Comparison of ENCODE assay signal across 13 cellular contexts in genomic region chr10:103649654-103650423, GRCh38.
DNase-seq lines count a peak whose midpoint lies in the region; ATAC-seq and TF ChIP-seq lines count a peak whose summit lies in the region.
"Had no signal": no experiment of that assay in that cellular context is flagged by ENCODE, and none has a peak within 500 bp of the region (broad histone marks: within the 10 kb centered on the region; RNA-seq: fewer than 3 reads in every experiment).

No MANE protein-coding gene starts in this region.

- no peaks in the 10 kb centered on the region for H3K27me3 Mint-ChIP-seq in brain
- H3K27me3 Mint-ChIP-seq: memory B cell had no signal

- H3K9me3 Mint-ChIP-seq in brain = no peaks in the 10 kb centered on the region
- H3K9me3 Mint-ChIP-seq: memory B cell had no signal

- ATAC-seq in psoas muscle (no peak), GM21423 (IDR thresholded peaks at IDR 0.05; ENCODE audit: unreplicated experiment) (no peak), GM21528 (IDR thresholded peaks at IDR 0.05; ENCODE audit: low FRiP score, unreplicated experiment) (no peak), GM18861 (IDR thresholded peaks at IDR 0.05; ENCODE audit: unreplicated experiment) (no peak)

- no peak overlapping the region for H3K4me3 ChIP-seq in psoas muscle
- H3K4me3 ChIP-seq: pancreas, SJCRH30 had no signal

- intact Hi-C loops in psoas muscle (cut with DNase I) = loop anchor here (5.0 kb wide), 2 partner anchors 33 to 38 kb away; no protein-coding TSS in a partner anchor

- 70 to 77% (median 75%) methylated on average over 8 to 11 of the region's 11 CpGs for WGBS in psoas muscle, 3 donors

- no peaks in the 10 kb centered on the region for H3K27me3 ChIP-seq in psoas muscle (ENCODE audit: insufficient read depth in 3 of 3, low read length in 2 of 3)
- H3K27me3 ChIP-seq: pancreas, SJCRH30 had no signal

- no peak overlapping the region for H3K4me3 Mint-ChIP-seq in brain
- H3K4me3 Mint-ChIP-seq: memory B cell had no signal

- H3K27ac ChIP-seq in psoas muscle = peak overlapping the region; percentile 87
- H3K27ac ChIP-seq: pancreas, SJCRH30 had no signal

- H3K4me1 ChIP-seq in psoas muscle = peaks cover 95% of the 10 kb centered on the region

- peaks cover 0 to 7% of the 10 kb centered on the region in 2 donors for H3K36me3 ChIP-seq in psoas muscle (ENCODE audit: insufficient read depth in 1 of 2, low read depth in 1 of 2)
- H3K36me3 ChIP-seq: pancreas, SJCRH30 had no signal

- H3K36me3 Mint-ChIP-seq in brain = peaks cover 12% of the 10 kb centered on the region

- peaks cover 76% of the 10 kb centered on the region for H3K4me1 Mint-ChIP-seq in brain

- TF ChIP-seq CTCF in brain (conservative IDR thresholded peaks at IDR 0.05) (no peak), psoas muscle (IDR thresholded peaks at IDR 0.05) (no peak)

- no peaks in the 10 kb centered on the region for H3K9me3 ChIP-seq in psoas muscle
- H3K9me3 ChIP-seq: pancreas, SJCRH30 had no signal

- DNase-seq in DMS153 treated with DMSO at 0.1 percent for 48 hours (lab: John Stamatoyannopoulos, UW; ENCODE audit: unreplicated experiment) = peak; percentile 38
- DNase-seq in NCI-H2029 (lab: John Stamatoyannopoulos, UW) = peak; percentile 36
- no peak for DNase-seq in psoas muscle
- DNase-seq in CD1c-positive myeloid dendritic cell (ENCODE audit: extremely low spot score) = no peak
- DNase-seq: activated naive CD4-positive, alpha-beta T cell treated with anti-CD3 and anti-CD28 coated beads, Interleukin-2, amount 50 U/mL, for 16 hours; H7; pancreas; SJCRH30 had no signal

- H3K27ac Mint-ChIP-seq in brain = peak overlapping the region; percentile 26 to 90 (median 76)
- H3K27ac Mint-ChIP-seq: memory B cell had no signal

Comparison
In these comparisons a context has a peak if more than half of its experiments do, and no peak if none do; other contexts are left out.
1. DNase-seq: peak in DMS153 treated with DMSO at 0.1 percent for 48 hours (single experiment) and NCI-H2029 (single experiment); none in psoas muscle (0 of 2) and CD1c-positive myeloid dendritic cell (single experiment).